In genomic region chr17:34235389-34236028, GRCh38 we compare ENCODE assay signal across 1 cellular context.
TF ChIP-seq lines count a peak whose summit lies in the region.

No MANE protein-coding gene starts in this region.

TF ChIP-seq in GM12878, 131 proteins besides CTCF, POLR2A, EP300 and RAD21:
- TF ChIP-seq REST (IDR thresholded peaks at IDR 0.05; ENCODE audit: low read depth, low read length): peak; percentile 35; the same call in 1 of the 2 replicates
- TF ChIP-seq HDAC6 (IDR thresholded peaks at IDR 0.05; ENCODE audit: unreplicated experiment): no peak
- TF ChIP-seq IKZF1 (conservative IDR thresholded peaks at IDR 0.05): no peak
